14 cellular contexts compared by ENCODE assay signal in the genomic region with DNA sequence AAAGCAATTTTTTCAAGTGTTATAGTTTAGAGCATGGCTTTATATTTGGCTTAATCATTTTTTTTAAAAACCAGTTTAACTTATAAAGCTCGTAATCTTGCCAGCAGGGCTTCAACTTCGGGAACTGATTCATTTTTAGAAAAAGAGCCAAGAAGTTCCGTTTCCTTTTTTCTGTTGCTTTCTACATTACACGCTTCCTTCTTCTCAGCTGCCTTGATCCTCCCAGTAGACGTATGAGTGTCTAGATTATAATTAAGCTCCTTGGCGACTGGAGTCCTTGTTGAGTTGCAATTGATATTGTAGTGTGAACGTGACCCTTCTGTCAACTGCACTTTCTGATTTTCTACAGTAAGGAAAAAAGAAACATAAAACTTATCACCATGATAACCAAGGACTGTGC.
DNase-seq lines count a peak whose midpoint lies in the region; ATAC-seq and TF ChIP-seq lines count a peak whose summit lies in the region.
"Had no signal": no experiment of that assay in that cellular context is flagged by ENCODE, and none has a peak within 500 bp of the region (broad histone marks: within the 10 kb centered on the region; RNA-seq: fewer than 3 reads in every experiment).

No MANE protein-coding gene starts in this region.

- no peak overlapping the region for H3K9ac ChIP-seq in IMR-90 (ENCODE audit: low read depth, low read length)

- CTCF ChIA-PET in IMR-90 (lab: Yijun Ruan, JAX): interaction anchor here (0.7 to 1.1 kb wide), 3 partner anchors 13 to 673 kb away, joined by 4 to 5 read pairs (median 5); no protein-coding TSS in a partner anchor

- no peak overlapping the region for H2BK120ac ChIP-seq in IMR-90 (ENCODE audit: low read depth, low read length)

- no peak overlapping the region for H3K18ac ChIP-seq in IMR-90 (ENCODE audit: low read depth, low read length)

- no peaks in the 10 kb centered on the region for H3K79me1 ChIP-seq in IMR-90 (ENCODE audit: low read depth in 1 of 2, low read length in 2 of 2)

- BruUV-seq in IMR-90 (replicated peaks; lab: Mats Ljungman, UMichigan): no TSS peak

- H2BK15ac ChIP-seq in IMR-90 (ENCODE audit: low read depth, low read length): no peak overlapping the region

- no peak overlapping the region for H2AK9ac ChIP-seq in IMR-90 (replicated peaks; ENCODE audit: low read depth, low read length, poor library complexity)

- no peak overlapping the region for H4K91ac ChIP-seq in IMR-90 (ENCODE audit: insufficient read depth, low read depth, low read length)

- no peak overlapping the region for H2AFZ ChIP-seq in IMR-90 (replicated peaks; ENCODE audit: low read length, poor library complexity)

- H2BK20ac ChIP-seq in IMR-90 (ENCODE audit: low read depth, low read length): no peak overlapping the region

- H3K9me3 ChIP-seq in IMR-90 (ENCODE audit: control insufficient read depth, insufficient read depth, low read length): no peaks in the 10 kb centered on the region

- H3K14ac ChIP-seq in IMR-90 (replicated peaks; ENCODE audit: low read depth, low read length): peak overlapping the region; percentile 74; the same call in 1 of the 2 replicates

- no peak overlapping the region for H4K8ac ChIP-seq in IMR-90 (ENCODE audit: low read depth in 2 of 2, low read length in 2 of 2)

- H3K27ac Mint-ChIP-seq in brain: peak overlapping the region in 3 of 5 experiments; percentile 1 to 23 (median 13)
- H3K27ac Mint-ChIP-seq in mesothelial cell of epicardium: peak overlapping the region; percentile 61
- H3K27ac Mint-ChIP-seq: activated CD8-positive, alpha-beta T cell treated with anti-CD3 and anti-CD28 coated beads, Interleukin-2, amount 10 ng/mL, durations not matched to agents 7 days and 5 days; activated naive CD4-positive, alpha-beta T cell treated with anti-CD3 and anti-CD28 coated beads, Interleukin-2, amount 50 U/mL, for 24 hours had no signal

- 0 out of 2 replicates have a peak overlapping the region, but pooled peaks have one; percentile 59 for H3K23ac ChIP-seq in IMR-90 (ENCODE audit: low read depth, low read length)

- in situ Hi-C loops in IMR-90 (cut with MboI; ENCODE audit: low sequenced_read_pairs): no loop called here

- H3K27me3 Mint-ChIP-seq in brain (peaks cover 3% of the 10 kb centered on the region), mesothelial cell of epicardium (ENCODE audit: low read depth) (no peaks in the 10 kb centered on the region)
- H3K27me3 Mint-ChIP-seq: activated naive CD4-positive, alpha-beta T cell treated with anti-CD3 and anti-CD28 coated beads, Interleukin-2, amount 50 U/mL, for 24 hours had no signal

- no peak overlapping the region for H3K4ac ChIP-seq in IMR-90 (ENCODE audit: low read depth, low read length)

- H3K4me1 Mint-ChIP-seq in brain (peaks cover 28% of the 10 kb centered on the region), mesothelial cell of epicardium (peaks cover 29% of the 10 kb centered on the region)
- H3K4me1 Mint-ChIP-seq: activated naive CD4-positive, alpha-beta T cell treated with anti-CD3 and anti-CD28 coated beads, Interleukin-2, amount 50 U/mL, for 24 hours had no signal

- no peaks in the 10 kb centered on the region for H3K36me3 ChIP-seq in IMR-90 (ENCODE audit: control insufficient read depth, insufficient read depth, low read length)
- no peaks in the 10 kb centered on the region for H3K36me3 ChIP-seq in H7 (replicated peaks; ENCODE audit: control insufficient read depth, insufficient read depth, low read length)

- H3K36me3 Mint-ChIP-seq in brain (peaks cover 7% of the 10 kb centered on the region), mesothelial cell of epicardium (peaks cover 7% of the 10 kb centered on the region)
- H3K36me3 Mint-ChIP-seq: activated naive CD4-positive, alpha-beta T cell treated with anti-CD3 and anti-CD28 coated beads, Interleukin-2, amount 50 U/mL, for 24 hours had no signal

- no CpG with 5 or more reads among the region's 7 CpGs for WGBS in IMR-90 (ENCODE audit: extremely low coverage in 2 of 2, insufficient read length in 1 of 2), 2 experiments

- intact Hi-C loops in IMR-90 (cut with micrococcal nuclease): no loop called here

- no peaks in the 10 kb centered on the region for H3K9me1 ChIP-seq in IMR-90 (ENCODE audit: insufficient read depth, low read length)

- POLR2A ChIA-PET in IMR-90 (lab: Charles Lee; ENCODE audit: unreplicated experiment): no interaction called here

- H3K27me3 ChIP-seq in IMR-90 (ENCODE audit: control insufficient read depth, insufficient read depth, low read length) (no peaks in the 10 kb centered on the region), H7 (ENCODE audit: control insufficient read depth, insufficient read depth, low read length) (no peaks in the 10 kb centered on the region)

- H2BK5ac ChIP-seq in IMR-90 (ENCODE audit: low read depth, low read length, poor library complexity, severe bottlenecking): peak overlapping the region; percentile 19

- no peak for TF ChIP-seq RAD21 in IMR-90 (IDR thresholded peaks at IDR 0.05; ENCODE audit: low read length)

- TF ChIP-seq CTCF in IMR-90 (conservative IDR thresholded peaks at IDR 0.05; ENCODE audit: low read depth, low read length): no peak
- no peak for TF ChIP-seq CTCF in brain (conservative IDR thresholded peaks at IDR 0.05)
- TF ChIP-seq CTCF in mesothelial cell of epicardium (IDR thresholded peaks at IDR 0.05; ENCODE audit: unreplicated experiment): no peak

- no peaks in the 10 kb centered on the region for H3K4me1 ChIP-seq in IMR-90 (ENCODE audit: control insufficient read depth, insufficient read depth, low read length)

- TF ChIP-seq POLR2A in IMR-90 (IDR thresholded peaks at IDR 0.05; ENCODE audit: low read depth, low read length): no peak

- H3K9me3 Mint-ChIP-seq in brain (no peaks in the 10 kb centered on the region), mesothelial cell of epicardium (peaks cover 5% of the 10 kb centered on the region)
- H3K9me3 Mint-ChIP-seq: activated naive CD4-positive, alpha-beta T cell treated with anti-CD3 and anti-CD28 coated beads, Interleukin-2, amount 50 U/mL, for 24 hours had no signal

- H2AK5ac ChIP-seq in IMR-90 (ENCODE audit: low read depth, low read length): no peak overlapping the region

- dilution Hi-C loops in IMR-90 (cut with HindIII; ENCODE audit: low sequenced_read_pairs, unreplicated experiment): no loop called here

- H3K4me3 ChIP-seq in IMR-90 (ENCODE audit: insufficient read depth, low read depth, low read length) (no peak overlapping the region), H7 (ENCODE audit: insufficient read depth, low read depth, low read length) (no peak overlapping the region)

- H3K4me3 Mint-ChIP-seq in brain (peak overlapping the region in 2 of 5 experiments; percentile 1 to 10), mesothelial cell of epicardium (no peak overlapping the region)
- H3K4me3 Mint-ChIP-seq: activated CD8-positive, alpha-beta T cell treated with anti-CD3 and anti-CD28 coated beads, Interleukin-2, amount 10 ng/mL, durations not matched to agents 7 days and 5 days; activated naive CD4-positive, alpha-beta T cell treated with anti-CD3 and anti-CD28 coated beads, Interleukin-2, amount 50 U/mL, for 24 hours had no signal

- no peak overlapping the region for H3K27ac ChIP-seq in IMR-90 (ENCODE audit: insufficient read depth, low read length)
- H3K27ac ChIP-seq: C4-2B had no signal

- no peak overlapping the region; the same call in 1 of the 2 replicates for H4K5ac ChIP-seq in IMR-90 (ENCODE audit: low read depth, low read length)

- ATAC-seq in GM18519 (IDR thresholded peaks at IDR 0.05; ENCODE audit: low FRiP score, unreplicated experiment) (peak; percentile 74), IMR-90 (ENCODE audit: low read depth) (no peak)
- ATAC-seq: activated CD8-positive, alpha-beta T cell treated with anti-CD3 and anti-CD28 coated beads, Interleukin-2, amount 10 ng/mL, durations not matched to agents 7 days and 5 days had no signal

- DNase-seq in IMR-90: peak; percentile 7
- no peak for DNase-seq in mesothelial cell of epicardium (ENCODE audit: low spot score in 2 of 2, unreplicated experiment in 2 of 2)
- no peak for DNase-seq in H7
- DNase-seq in iPS-NIHi7 (ENCODE audit: extremely low spot score): no peak
- no peak for DNase-seq in activated CD4-positive, CD25-positive, alpha-beta regulatory T cell treated with anti-CD3 and anti-CD28 coated beads, Interleukin-2, amount 50 U/mL, for 72 hours
- DNase-seq in GM19240 (ENCODE audit: insufficient read length, low spot score): no peak
- DNase-seq: activated CD8-positive, alpha-beta T cell treated with anti-CD3 and anti-CD28 coated beads, Interleukin-2, amount 10 ng/mL, durations not matched to agents 7 days and 5 days; GOT3; NCI-H510A treated with DMSO at 0.1 percent for 48 hours; stimulated activated CD4-positive, alpha-beta T cell treated with anti-CD3 and anti-CD28 coated beads, Interleukin-12 subunit alpha, Interleukin-12 subunit beta, amount 100 ng/mL, for 4 hours had no signal

- no peaks in the 10 kb centered on the region for H4K20me1 ChIP-seq in IMR-90 (ENCODE audit: insufficient read depth, low read length)

- H3K56ac ChIP-seq in IMR-90 (ENCODE audit: extremely low read depth, insufficient read depth, low read length): no peak overlapping the region

- peak overlapping the region; percentile 13; the same call in 1 of the 2 replicates for H3K4me2 ChIP-seq in IMR-90 (ENCODE audit: low read depth, low read length)

TF ChIP-seq in IMR-90, 13 proteins besides CTCF, POLR2A, EP300 and RAD21 (continues in another document):
- TF ChIP-seq CEBPB (IDR thresholded peaks at IDR 0.05; ENCODE audit: low read depth, low read length) (no peak), SMC3 (IDR thresholded peaks at IDR 0.05; ENCODE audit: low read depth, low read length) (no peak), CHD1 (IDR thresholded peaks at IDR 0.05; ENCODE audit: low read depth, low read length) (no peak), MAZ (IDR thresholded peaks at IDR 0.05; ENCODE audit: borderline replicate concordance, low read depth, low read length) (no peak), BHLHE40 (IDR thresholded peaks at IDR 0.05; ENCODE audit: low read depth, low read length) (no peak), RFX5 (IDR thresholded peaks at IDR 0.05; ENCODE audit: low read depth, low read length) (no peak), RCOR1 (IDR thresholded peaks at IDR 0.05; ENCODE audit: insufficient replicate concordance, low read length) (no peak), FOS (IDR thresholded peaks at IDR 0.05; ENCODE audit: low read depth, low read length) (no peak), MAFK (IDR thresholded peaks at IDR 0.05; ENCODE audit: low read depth, low read length) (no peak)
- TF ChIP-seq, protein P1, sequence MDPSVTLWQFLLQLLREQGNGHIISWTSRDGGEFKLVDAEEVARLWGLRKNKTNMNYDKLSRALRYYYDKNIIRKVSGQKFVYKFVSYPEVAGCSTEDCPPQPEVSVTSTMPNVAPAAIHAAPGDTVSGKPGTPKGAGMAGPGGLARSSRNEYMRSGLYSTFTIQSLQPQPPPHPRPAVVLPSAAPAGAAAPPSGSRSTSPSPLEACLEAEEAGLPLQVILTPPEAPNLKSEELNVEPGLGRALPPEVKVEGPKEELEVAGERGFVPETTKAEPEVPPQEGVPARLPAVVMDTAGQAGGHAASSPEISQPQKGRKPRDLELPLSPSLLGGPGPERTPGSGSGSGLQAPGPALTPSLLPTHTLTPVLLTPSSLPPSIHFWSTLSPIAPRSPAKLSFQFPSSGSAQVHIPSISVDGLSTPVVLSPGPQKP (IDR thresholded peaks at IDR 0.05; ENCODE audit: borderline replicate concordance, low read depth, low read length): no peak
